8 cellular contexts compared by ENCODE assay signal in the genomic region with DNA sequence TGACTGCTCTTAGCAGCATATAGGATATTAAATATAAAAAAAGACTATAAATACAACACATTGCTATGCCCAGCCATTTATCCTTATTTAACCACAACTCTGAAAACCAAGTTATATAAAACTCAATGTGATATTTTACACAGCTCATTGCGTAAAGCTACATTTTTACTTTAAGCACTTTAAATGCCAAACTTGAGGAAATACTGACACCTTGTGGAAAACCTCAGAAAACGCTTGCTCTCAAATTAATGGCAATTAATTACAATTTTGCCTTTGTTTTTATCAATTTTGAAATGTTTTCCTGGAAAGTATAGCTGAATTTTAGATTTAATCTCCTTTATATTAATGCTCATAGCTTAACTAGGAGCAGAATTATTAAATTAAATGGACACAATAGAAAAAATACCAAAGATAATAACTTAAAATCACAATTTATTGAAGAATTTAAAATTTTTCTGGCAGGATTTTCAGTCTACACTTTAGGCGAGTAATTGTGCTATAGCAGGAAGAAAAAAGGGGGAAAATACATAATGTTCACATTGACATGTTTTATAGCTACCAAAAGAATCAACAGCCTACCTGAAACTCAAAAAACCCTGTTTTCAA. TPM values are rescaled to one million over a fixed set of nuclear protein-coding genes. Genes with fewer than 3 reads are reported as not detected.
DNase-seq lines count a peak whose midpoint lies in the region; ATAC-seq and TF ChIP-seq lines count a peak whose summit lies in the region.

No MANE protein-coding gene starts in this region.

- dilution Hi-C loops in IMR-90 (cut with HindIII; ENCODE audit: low sequenced_read_pairs, unreplicated experiment): no loop called here

- H4K5ac ChIP-seq in IMR-90 (ENCODE audit: low read depth, low read length): no peak overlapping the region
- H4K5ac ChIP-seq in mesendoderm (ENCODE audit: low read length): no peak overlapping the region

- DNase-seq in CD8-positive, alpha-beta T cell: no peak
- DNase-seq in IMR-90 (peak; percentile 53), brain microvascular endothelial cell (no peak), mesendoderm (peak; percentile 21), ecto neural progenitor cell (ENCODE audit: low spot score) (no peak)
- DNase-seq in stimulated activated CD4-positive, alpha-beta T cell treated with anti-CD3 and anti-CD28 coated beads, Interleukin-15, amount 100 ng/mL, for 24 hours: no peak

- no peaks in the 10 kb centered on the region for H3K9me1 ChIP-seq in IMR-90 (ENCODE audit: insufficient read depth, low read length)

- TF ChIP-seq CTCF in CD8-positive, alpha-beta T cell (IDR thresholded peaks at IDR 0.05): peak; percentile 46
- TF ChIP-seq CTCF in IMR-90 (conservative IDR thresholded peaks at IDR 0.05; ENCODE audit: low read depth, low read length) (peak; percentile 68), brain microvascular endothelial cell (IDR thresholded peaks at IDR 0.05; ENCODE audit: low read depth, low read length, missing control alignments) (peak; percentile 53)

- H3K36me3 Mint-ChIP-seq in CD8-positive, alpha-beta T cell: peaks cover 80% of the 10 kb centered on the region

- H3K27me3 Mint-ChIP-seq in CD8-positive, alpha-beta T cell (ENCODE audit: low read depth): no peaks in the 10 kb centered on the region

- no peak overlapping the region for H3K27ac Mint-ChIP-seq in CD8-positive, alpha-beta T cell

- in situ Hi-C loops in IMR-90 (cut with MboI; ENCODE audit: low sequenced_read_pairs) (loop anchor here (25.0 kb wide), 1 partner anchor 307 kb away; the partner anchor contains the start of gene TCERG1), brain microvascular endothelial cell (cut with HindIII; ENCODE audit: low pct_ligation_motif_present, low sequenced_read_pairs) (no loop called here)

- H4K91ac ChIP-seq in IMR-90 (ENCODE audit: insufficient read depth, low read depth, low read length): no peak overlapping the region

- no peak overlapping the region for H3K4me3 Mint-ChIP-seq in CD8-positive, alpha-beta T cell

- POLR2A ChIA-PET in CD8-positive, alpha-beta T cell (lab: Charles Lee): interaction anchor here (0.9 kb wide), 1 partner anchor 52 kb away, joined by 4 read pairs; no protein-coding TSS in a partner anchor
- POLR2A ChIA-PET in IMR-90 (lab: Charles Lee; ENCODE audit: unreplicated experiment): no interaction called here

- H2BK5ac ChIP-seq in IMR-90 (ENCODE audit: low read depth, low read length, poor library complexity, severe bottlenecking) (no peak overlapping the region), mesendoderm (ENCODE audit: low read length) (no peak overlapping the region)

- no peak overlapping the region for H3K14ac ChIP-seq in IMR-90 (replicated peaks; ENCODE audit: low read depth, low read length)

- H4K20me1 ChIP-seq in IMR-90 (ENCODE audit: insufficient read depth, low read length): no peaks in the 10 kb centered on the region

- H3K18ac ChIP-seq in IMR-90 (ENCODE audit: low read depth, low read length) (no peak overlapping the region), mesendoderm (ENCODE audit: low read length) (no peak overlapping the region)

- H4K8ac ChIP-seq in IMR-90 (ENCODE audit: low read depth in 2 of 2, low read length in 2 of 2) (no peak overlapping the region), mesendoderm (ENCODE audit: low read depth, low read length) (no peak overlapping the region)

- no peak overlapping the region for H3K27ac ChIP-seq in CD8-positive, alpha-beta T cell (ENCODE audit: low read depth, low read length)
- H3K27ac ChIP-seq in IMR-90 (ENCODE audit: insufficient read depth, low read length) (no peak overlapping the region), brain microvascular endothelial cell (no peak overlapping the region), mesendoderm (ENCODE audit: low read depth, low read length) (no peak overlapping the region)

- TF ChIP-seq RAD21 in IMR-90 (IDR thresholded peaks at IDR 0.05; ENCODE audit: low read length): peak; percentile 68

- H3K23ac ChIP-seq in IMR-90 (ENCODE audit: low read depth, low read length) (no peak overlapping the region), mesendoderm (ENCODE audit: low read length) (no peak overlapping the region)

- no peak for TF ChIP-seq POLR2A in IMR-90 (IDR thresholded peaks at IDR 0.05; ENCODE audit: low read depth, low read length)

- H2AK5ac ChIP-seq in IMR-90 (ENCODE audit: low read depth, low read length) (no peak overlapping the region), mesendoderm (ENCODE audit: low read length) (no peak overlapping the region)

- H3K56ac ChIP-seq in IMR-90 (ENCODE audit: extremely low read depth, insufficient read depth, low read length): no peak overlapping the region
- H3K56ac ChIP-seq in mesendoderm (ENCODE audit: low read length): no peak overlapping the region

- no peaks in the 10 kb centered on the region for H3K27me3 ChIP-seq in CD8-positive, alpha-beta T cell (ENCODE audit: insufficient read depth, low read length)
- H3K27me3 ChIP-seq in IMR-90 (ENCODE audit: control insufficient read depth, insufficient read depth, low read length): no peaks in the 10 kb centered on the region
- H3K27me3 ChIP-seq in brain microvascular endothelial cell (replicated peaks): no peaks in the 10 kb centered on the region
- no peaks in the 10 kb centered on the region for H3K27me3 ChIP-seq in mesendoderm (ENCODE audit: insufficient read depth, low read length, poor library complexity)

- H3K4me1 ChIP-seq in CD8-positive, alpha-beta T cell (ENCODE audit: insufficient read depth, low read length): no peaks in the 10 kb centered on the region
- H3K4me1 ChIP-seq in IMR-90 (ENCODE audit: control insufficient read depth, insufficient read depth, low read length) (no peaks in the 10 kb centered on the region), mesendoderm (ENCODE audit: control insufficient read depth, low read depth, low read length) (no peaks in the 10 kb centered on the region)

- no peak overlapping the region for H2BK20ac ChIP-seq in IMR-90 (ENCODE audit: low read depth, low read length)

- CTCF ChIA-PET in CD8-positive, alpha-beta T cell (lab: Charles Lee): interaction anchor here (1.1 to 1.2 kb wide), 2 partner anchors 11 to 16 kb away, joined by 3 to 4 read pairs; no protein-coding TSS in a partner anchor
- CTCF ChIA-PET in IMR-90 (lab: Yijun Ruan, JAX): interaction anchor here (0.9 to 1.2 kb wide), 2 partner anchors 10 to 11 kb away, joined by 3 read pairs; no protein-coding TSS in a partner anchor

- no peak for ATAC-seq in CD8-positive, alpha-beta T cell
- ATAC-seq in IMR-90 (ENCODE audit: low read depth) (no peak), GM19395 (IDR thresholded peaks at IDR 0.05; ENCODE audit: unreplicated experiment) (no peak), HG03135 (IDR thresholded peaks at IDR 0.05; ENCODE audit: unreplicated experiment) (no peak)

- no peaks in the 10 kb centered on the region for H3K4me1 Mint-ChIP-seq in CD8-positive, alpha-beta T cell (ENCODE audit: low read depth)

- H3K4ac ChIP-seq in IMR-90 (ENCODE audit: low read depth, low read length) (no peak overlapping the region), mesendoderm (ENCODE audit: low read depth, low read length) (no peak overlapping the region)

- H3K9ac ChIP-seq in IMR-90 (ENCODE audit: low read depth, low read length) (no peak overlapping the region), mesendoderm (ENCODE audit: low read length) (no peak overlapping the region)

- no peak overlapping the region for H2BK15ac ChIP-seq in IMR-90 (ENCODE audit: low read depth, low read length)
- H2BK15ac ChIP-seq in mesendoderm (replicated peaks; ENCODE audit: low read depth): no peak overlapping the region

- no peak overlapping the region for H3K4me3 ChIP-seq in CD8-positive, alpha-beta T cell (ENCODE audit: low read depth, low read length)
- H3K4me3 ChIP-seq in IMR-90 (ENCODE audit: insufficient read depth, low read depth, low read length) (no peak overlapping the region), brain microvascular endothelial cell (ENCODE audit: low read depth, low read length) (no peak overlapping the region), mesendoderm (ENCODE audit: low read length) (no peak overlapping the region)

- no CpG with 5 or more reads among the region's 3 CpGs for WGBS in IMR-90 (ENCODE audit: extremely low coverage in 2 of 2, insufficient read length in 1 of 2), 2 experiments
- no CpG with 5 or more reads among the region's 3 CpGs for WGBS in mesendoderm (ENCODE audit: extremely low coverage, insufficient coverage, low lambda C conversion rate)

- no peaks in the 10 kb centered on the region for H3K9me3 Mint-ChIP-seq in CD8-positive, alpha-beta T cell

- H3K36me3 ChIP-seq in CD8-positive, alpha-beta T cell (ENCODE audit: insufficient read depth, low read length): peaks cover 36% of the 10 kb centered on the region
- H3K36me3 ChIP-seq in IMR-90 (ENCODE audit: control insufficient read depth, insufficient read depth, low read length) (peaks cover 27% of the 10 kb centered on the region), brain microvascular endothelial cell (replicated peaks) (peaks cover 45% of the 10 kb centered on the region), mesendoderm (ENCODE audit: control insufficient read depth, insufficient read depth, low read length) (peaks cover 3% of the 10 kb centered on the region)

- intact Hi-C loops in CD8-positive, alpha-beta T cell (cut with DNase I, micrococcal nuclease): no loop called here
- intact Hi-C loops in IMR-90 (cut with micrococcal nuclease): loop anchor here (1.0 to 5.0 kb wide), 2 partner anchors 7 to 298 kb away; no protein-coding TSS in a partner anchor

- H2BK120ac ChIP-seq in IMR-90 (ENCODE audit: low read depth, low read length): no peak overlapping the region
- H2BK120ac ChIP-seq in mesendoderm (ENCODE audit: low read depth, low read length): no peak overlapping the region

- H3K79me1 ChIP-seq in IMR-90 (ENCODE audit: low read depth in 1 of 2, low read length in 2 of 2) (peaks cover 0 to 8% of the 10 kb centered on the region in 2 experiments; a peak in 1 of 4 replicates), mesendoderm (ENCODE audit: low read length) (no peaks in the 10 kb centered on the region)

- H2AK9ac ChIP-seq in IMR-90 (replicated peaks; ENCODE audit: low read depth, low read length, poor library complexity): no peak overlapping the region

- H3K9me3 ChIP-seq in CD8-positive, alpha-beta T cell (ENCODE audit: low read length): no peaks in the 10 kb centered on the region
- H3K9me3 ChIP-seq in IMR-90 (ENCODE audit: control insufficient read depth, insufficient read depth, low read length): no peaks in the 10 kb centered on the region

- no peak overlapping the region for H3K4me2 ChIP-seq in IMR-90 (ENCODE audit: low read depth, low read length)
- no peak overlapping the region for H3K4me2 ChIP-seq in mesendoderm (ENCODE audit: low read length)

- no peak overlapping the region for H2AFZ ChIP-seq in IMR-90 (replicated peaks; ENCODE audit: low read length, poor library complexity)

- H3K79me2 ChIP-seq in mesendoderm (ENCODE audit: control insufficient read depth, insufficient read depth, low read length): no peaks in the 10 kb centered on the region

- BruUV-seq in IMR-90 (replicated peaks; lab: Mats Ljungman, UMichigan): no TSS peak

RNA-seq across cellular contexts. Expression of gene PLAC8L1, which starts 25.2 kb away (rescaled TPM):
- total RNA-seq in CD8-positive, alpha-beta T cell: not detected
- total RNA-seq in IMR-90 (2012; rRNA removed): not detected in 2 replicates
- 0.27 TPM in 1 of 2 replicates, not detected in the other for polyA plus RNA-seq in IMR-90 (2012; rRNA removed)
- polyA plus RNA-seq in IMR-90 (2012; cell fraction: cytosol; rRNA removed): not detected in 2 replicates
- 0.48 and 1.4 TPM in 2 replicates for polyA plus RNA-seq in IMR-90 (2012; cell fraction: nucleus; rRNA removed; ENCODE audit: low replicate concordance)
- polyA plus RNA-seq in mesendoderm (2013, experiment 1 of 2): 0.35 TPM
- 0.14 TPM for polyA plus RNA-seq in mesendoderm (2013, experiment 2 of 2)

RNA-seq across cellular contexts. Expression of gene LARS1, which starts 51.9 kb away (rescaled TPM):
- total RNA-seq in CD8-positive, alpha-beta T cell: 10 to 100 TPM; 24.0 to 26.6 TPM
- 70.4 and 91.4 TPM in 2 replicates for total RNA-seq in IMR-90 (2012; rRNA removed)
- polyA plus RNA-seq in IMR-90 (2012; rRNA removed): 20.1 and 25.7 TPM in 2 replicates
- polyA plus RNA-seq in IMR-90 (2012; cell fraction: cytosol; rRNA removed): 3.2 and 5.8 TPM in 2 replicates
- polyA plus RNA-seq in IMR-90 (2012; cell fraction: nucleus; rRNA removed; ENCODE audit: low replicate concordance): 3.1 and 42.3 TPM in 2 replicates
- polyA plus RNA-seq in mesendoderm (2013, experiment 1 of 2): 141 TPM
- 145 TPM for polyA plus RNA-seq in mesendoderm (2013, experiment 2 of 2)

Comparison
In these comparisons a context has a peak if more than half of its experiments do, and no peak if none do; other contexts are left out.
1. DNase-seq: peak in IMR-90 (single experiment) and mesendoderm (single experiment); none in CD8-positive, alpha-beta T cell (0 of 7), brain microvascular endothelial cell (single experiment), stimulated activated CD4-positive, alpha-beta T cell treated with anti-CD3 and anti-CD28 coated beads, Interleukin-15, amount 100 ng/mL, for 24 hours (single experiment) and ecto neural progenitor cell (single experiment).
2. Peak in every context shown above with its lines, with median percentiles within 50 percentile points of each other: CTCF ChIP-seq.